Comparison of ENCODE assay signal across 23 cellular contexts in genomic region chr16:57016301-57016700, GRCh38. TPM values are rescaled to one million over a fixed set of nuclear protein-coding genes. Genes with fewer than 3 reads are reported as not detected.
DNase-seq lines count a peak whose midpoint lies in the region; ATAC-seq lines count a peak whose summit lies in the region.
"Had no signal": no experiment of that assay in that cellular context is flagged by ENCODE, and none has a peak within 500 bp of the region (broad histone marks: within the 10 kb centered on the region; RNA-seq: fewer than 3 reads in every experiment).

No MANE protein-coding gene starts in this region.

- CTCF ChIA-PET in activated naive CD4-positive, alpha-beta T cell treated with anti-CD3 and anti-CD28 coated beads for 36 hours (lab: Charles Lee): interaction anchor here (0.9 to 1.5 kb wide), 2 partner anchors 13 to 26 kb away, joined by 3 to 5 read pairs; no protein-coding TSS in a partner anchor

- no peaks in the 10 kb centered on the region for H3K27me3 Mint-ChIP-seq in activated naive CD4-positive, alpha-beta T cell treated with anti-CD3 and anti-CD28 coated beads for 36 hours (ENCODE audit: low read depth)
- no peaks in the 10 kb centered on the region for H3K27me3 Mint-ChIP-seq in T-helper 17 cell
- no peaks in the 10 kb centered on the region for H3K27me3 Mint-ChIP-seq in stimulated activated memory B cell treated with anti-CD40 and anti-IgM and Interleukin-4, amounts not matched to agents 10 μg/mL and 1 μg/mL and 100 μg/mL, for 72 hours

- peak overlapping the region; percentile 89 for H3K27ac Mint-ChIP-seq in activated naive CD4-positive, alpha-beta T cell treated with anti-CD3 and anti-CD28 coated beads for 36 hours
- H3K27ac Mint-ChIP-seq in T-helper 17 cell: peak overlapping the region; percentile 98
- peak overlapping the region; percentile 64 for H3K27ac Mint-ChIP-seq in stimulated activated memory B cell treated with anti-CD40 and anti-IgM and Interleukin-4, amounts not matched to agents 10 μg/mL and 1 μg/mL and 100 μg/mL, for 72 hours
- H3K27ac Mint-ChIP-seq: H9, neural progenitor cell, progenitor cell of endocrine pancreas had no signal

- H3K4me3 Mint-ChIP-seq in activated naive CD4-positive, alpha-beta T cell treated with anti-CD3 and anti-CD28 coated beads for 36 hours: peak overlapping the region; percentile 50
- peak overlapping the region; percentile 79 for H3K4me3 Mint-ChIP-seq in T-helper 17 cell
- no peak overlapping the region for H3K4me3 Mint-ChIP-seq in stimulated activated memory B cell treated with anti-CD40 and anti-IgM and Interleukin-4, amounts not matched to agents 10 μg/mL and 1 μg/mL and 100 μg/mL, for 72 hours
- H3K4me3 Mint-ChIP-seq: H9, neural progenitor cell had no signal

- intact Hi-C loops in activated naive CD4-positive, alpha-beta T cell treated with anti-CD3 and anti-CD28 coated beads for 36 hours (cut with micrococcal nuclease): loop anchor here (10.0 kb wide), 1 partner anchor 518 kb away; the partner anchor contains the start of gene CCDC102A

- ATAC-seq in T-helper 17 cell: no peak
- no peak for ATAC-seq in stimulated activated memory B cell treated with anti-CD40 and anti-IgM and Interleukin-4, amounts not matched to agents 10 μg/mL and 1 μg/mL and 100 μg/mL, for 72 hours
- ATAC-seq: heart right ventricle, left lung, PC-3 had no signal

- DNase-seq in activated naive CD4-positive, alpha-beta T cell treated with anti-CD3 and anti-CD28 coated beads for 36 hours: no peak
- DNase-seq in activated naive CD4-positive, alpha-beta T cell (lab: John Stamatoyannopoulos, UW): no peak
- DNase-seq in T-helper 17 cell (no peak), astrocyte of the hippocampus (ENCODE audit: low read depth, low spot score) (peak; percentile 16), T-helper 9 cell (no peak), amygdala (lab: John Stamatoyannopoulos, UW) (no peak), NCI-H526 treated with DMSO at 0.1 percent for 48 hours (lab: John Stamatoyannopoulos, UW) (no peak)
- DNase-seq: dermis blood vessel endothelial cell, DND-41, H9, heart right ventricle, left lung, NCI-H1048, NCI-H1930, NCI-H226, NCI-H82, PC-3, SHP77 had no signal

- H3K36me3 Mint-ChIP-seq in activated naive CD4-positive, alpha-beta T cell treated with anti-CD3 and anti-CD28 coated beads for 36 hours (ENCODE audit: low read depth): peaks cover 49% of the 10 kb centered on the region
- H3K36me3 Mint-ChIP-seq in T-helper 17 cell (ENCODE audit: low read depth): peaks cover 21% of the 10 kb centered on the region
- H3K36me3 Mint-ChIP-seq in stimulated activated memory B cell treated with anti-CD40 and anti-IgM and Interleukin-4, amounts not matched to agents 10 μg/mL and 1 μg/mL and 100 μg/mL, for 72 hours: peaks cover 80% of the 10 kb centered on the region
- H3K36me3 Mint-ChIP-seq: neural progenitor cell had no signal

- H3K9me3 ChIP-seq in T-helper 17 cell (ENCODE audit: control insufficient read depth, low read length, poor library complexity, severe bottlenecking): no peaks in the 10 kb centered on the region
- H3K9me3 ChIP-seq: left lung had no signal

- H3K9me3 Mint-ChIP-seq in activated naive CD4-positive, alpha-beta T cell treated with anti-CD3 and anti-CD28 coated beads for 36 hours: no peaks in the 10 kb centered on the region
- no peaks in the 10 kb centered on the region for H3K9me3 Mint-ChIP-seq in stimulated activated memory B cell treated with anti-CD40 and anti-IgM and Interleukin-4, amounts not matched to agents 10 μg/mL and 1 μg/mL and 100 μg/mL, for 72 hours
- H3K9me3 Mint-ChIP-seq: H9, neural progenitor cell had no signal

- peaks cover 76% of the 10 kb centered on the region for H3K4me1 Mint-ChIP-seq in activated naive CD4-positive, alpha-beta T cell treated with anti-CD3 and anti-CD28 coated beads for 36 hours (ENCODE audit: low read depth)
- H3K4me1 Mint-ChIP-seq in T-helper 17 cell: peaks cover 64% of the 10 kb centered on the region
- peaks cover 81% of the 10 kb centered on the region for H3K4me1 Mint-ChIP-seq in stimulated activated memory B cell treated with anti-CD40 and anti-IgM and Interleukin-4, amounts not matched to agents 10 μg/mL and 1 μg/mL and 100 μg/mL, for 72 hours

RNA-seq across cellular contexts. Expression of gene NLRC5, which starts 26.9 kb away (rescaled TPM):
- total RNA-seq in activated naive CD4-positive, alpha-beta T cell treated with anti-CD3 and anti-CD28 coated beads for 36 hours: 100 to 1,000 TPM; 104 to 119 TPM
- 100 to 1,000 TPM; 381 to 578 TPM for total RNA-seq in T-helper 17 cell
- total RNA-seq: progenitor cell of endocrine pancreas had no signal

RNA-seq across cellular contexts. Expression of gene CETP, which starts 54.6 kb away (rescaled TPM):
- total RNA-seq in activated naive CD4-positive, alpha-beta T cell treated with anti-CD3 and anti-CD28 coated beads for 36 hours: not detected
- total RNA-seq in T-helper 17 cell: 1 to 10 TPM in 1 of 2 donors, not detected in 1; 2.3 TPM
- total RNA-seq: bronchial epithelial cell, H9, HT-29, PC-3, progenitor cell of endocrine pancreas had no signal
